In the genomic region with DNA sequence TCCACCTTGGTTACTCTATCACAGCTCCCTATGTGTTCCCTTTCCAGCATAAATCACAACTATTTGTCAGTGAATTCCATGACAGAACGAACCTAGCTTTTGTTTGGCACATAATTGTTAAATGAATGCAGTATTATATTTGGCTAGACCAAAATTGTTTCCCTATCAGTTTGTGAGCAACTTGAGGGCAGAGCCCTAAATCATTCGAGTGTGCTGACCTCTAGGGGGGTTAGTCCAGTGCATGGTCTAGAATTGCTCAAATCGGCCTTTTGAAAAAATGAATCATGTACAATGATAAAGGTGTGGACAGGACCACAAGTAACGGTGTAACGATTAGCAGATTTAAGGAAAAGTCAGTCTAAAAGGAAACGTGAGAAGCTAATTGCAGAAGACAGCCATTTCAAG, we compare ENCODE assay signal across 8 cellular contexts. TPM values are rescaled to one million over a fixed set of nuclear protein-coding genes. Genes with fewer than 3 reads are reported as not detected.
A peak's percentile ranks its signal among the peaks of the same experiment; 100 is the strongest.
DNase-seq lines count a peak whose midpoint lies in the region; ATAC-seq, FAIRE-seq and TF ChIP-seq lines count a peak whose summit lies in the region.

No MANE protein-coding gene starts in this region.

- DNase-seq in AG04450 (ENCODE audit: low read depth, low spot score) (no peak), chondrocyte (ENCODE audit: low spot score) (no peak), HK-2 (ENCODE audit: unreplicated experiment) (no peak), small intestine (no peak)
- no peak for DNase-seq in Jurkat, Clone E6-1 (ENCODE audit: low read depth, low spot score)
- DNase-seq in naive thymus-derived CD8-positive, alpha-beta T cell: no peak
- no peak for DNase-seq in stimulated activated CD4-positive, alpha-beta T cell treated with anti-CD3 and anti-CD28 coated beads, Interleukin-1b, Interleukin-23, amount 100 ng/mL, for 48 hours

- 51 to 72% (median 55%) methylated on average over 6 of the region's 6 CpGs for WGBS in small intestine, 3 donors

- ATAC-seq in naive thymus-derived CD8-positive, alpha-beta T cell: no peak
- no peak for ATAC-seq in HG02763 (IDR thresholded peaks at IDR 0.05; ENCODE audit: unreplicated experiment)

- H3K4me3 ChIP-seq in AG04450 (ENCODE audit: low read depth, low read length): peak overlapping the region; percentile 93; the same call in 1 of the 2 replicates
- peak overlapping the region; percentile 27 for H3K4me3 ChIP-seq in Jurkat, Clone E6-1 (ENCODE audit: low read length)
- H3K4me3 ChIP-seq in small intestine (ENCODE audit: low read depth in 1 of 2, low read length in 2 of 2): no peak overlapping the region

- no peaks in the 10 kb centered on the region for H3K27me3 Mint-ChIP-seq in chondrocyte (ENCODE audit: low read depth)
- H3K27me3 Mint-ChIP-seq in naive thymus-derived CD8-positive, alpha-beta T cell: peaks cover 1 to 8% (median 5%) of the 10 kb centered on the region in 5 donors

- TF ChIP-seq CTCF in AG04450 (IDR thresholded peaks at IDR 0.05; ENCODE audit: low read depth, low read length): no peak
- TF ChIP-seq CTCF in chondrocyte (IDR thresholded peaks at IDR 0.05): no peak

- H3K27ac Mint-ChIP-seq in chondrocyte (ENCODE audit: unreplicated experiment): peak overlapping the region; percentile 89
- H3K27ac Mint-ChIP-seq in naive thymus-derived CD8-positive, alpha-beta T cell: peak overlapping the region; percentile 90 to 99 (median 96)

- H3K36me3 Mint-ChIP-seq in chondrocyte (ENCODE audit: low read depth): peaks cover 1% of the 10 kb centered on the region
- H3K36me3 Mint-ChIP-seq in naive thymus-derived CD8-positive, alpha-beta T cell: peaks cover 1 to 6% (median 5%) of the 10 kb centered on the region in 3 donors

- POLR2A ChIA-PET in AG04450 (lab: Yijun Ruan, JAX): interaction anchor here (0.9 to 1.7 kb wide), 6 partner anchors 13 to 316 kb away, joined by 3 to 15 read pairs (median 4); a partner anchor contains a TSS
- POLR2A ChIA-PET in naive thymus-derived CD8-positive, alpha-beta T cell (lab: Charles Lee): interaction anchor here (0.7 to 3.3 kb wide), 10 partner anchors 24 to 604 kb away, joined by 3 to 18 read pairs (median 4); a partner anchor contains a TSS

- peaks cover 12% of the 10 kb centered on the region for H3K9me3 Mint-ChIP-seq in chondrocyte (ENCODE audit: low read depth)
- peaks cover 2 to 14% (median 9%) of the 10 kb centered on the region in 9 donors for H3K9me3 Mint-ChIP-seq in naive thymus-derived CD8-positive, alpha-beta T cell

- no peaks in the 10 kb centered on the region for H3K27me3 ChIP-seq in AG04450 (ENCODE audit: control insufficient read depth, insufficient read depth, low read length)
- H3K27me3 ChIP-seq in small intestine (ENCODE audit: control insufficient read depth in 2 of 2, insufficient read depth in 2 of 2, low read length in 2 of 2): no peaks in the 10 kb centered on the region

- peaks cover 46% of the 10 kb centered on the region for H3K4me1 Mint-ChIP-seq in chondrocyte (ENCODE audit: low read depth)
- H3K4me1 Mint-ChIP-seq in naive thymus-derived CD8-positive, alpha-beta T cell: peaks cover 13 to 41% (median 36%) of the 10 kb centered on the region in 4 donors

- peak overlapping the region; percentile 85 for H3K4me3 Mint-ChIP-seq in chondrocyte (ENCODE audit: unreplicated experiment)
- peak overlapping the region; percentile 87 to 97 (median 92) for H3K4me3 Mint-ChIP-seq in naive thymus-derived CD8-positive, alpha-beta T cell

- H3K27ac ChIP-seq in AG04450 (ENCODE audit: low read depth, low read length) (no peak overlapping the region), small intestine (ENCODE audit: low read depth in 1 of 2, low read length in 1 of 2) (peak overlapping the region in 1 of 2 donors; percentile 93)

- H3K9me3 ChIP-seq in AG04450 (ENCODE audit: control insufficient read depth, insufficient read depth, low read length): peaks cover 6% of the 10 kb centered on the region; the same call in 1 of the 2 replicates
- no peaks in the 10 kb centered on the region for H3K9me3 ChIP-seq in small intestine (ENCODE audit: control insufficient read depth, low read depth)

- no peaks in the 10 kb centered on the region for H3K36me3 ChIP-seq in small intestine (ENCODE audit: control insufficient read depth in 2 of 2, insufficient read depth in 2 of 2, low read length in 2 of 2)

- CTCF ChIA-PET in AG04450 (lab: Charles Lee): no interaction called here

- peaks cover 0 to 4% of the 10 kb centered on the region in 2 donors for H3K4me1 ChIP-seq in small intestine (ENCODE audit: control insufficient read depth in 2 of 2, insufficient read depth in 1 of 2, low read depth in 1 of 2, low read length in 1 of 2)

- no peak for FAIRE-seq in small intestine (lab: Jason Lieb, UNC)

RNA-seq across cellular contexts. Expression of a gene that starts 0.5 kb away (rescaled TPM):
- polyA plus RNA-seq in AG04450 (2011; rRNA removed) (27.7 and 34.5 TPM in 2 replicates), small intestine (10 to 100 TPM; 14.4 to 23.5 (median 19.9) TPM)
- polyA minus RNA-seq in AG04450 (2011; rRNA and poly(A)+ RNA removed): 13.0 and 16.0 TPM in 2 replicates
- polyA plus RNA-seq in Jurkat, Clone E6-1 (2012; ENCODE audit: insufficient read depth, insufficient read length): 19.4 TPM
- total RNA-seq in chondrocyte: 32.0 to 45.2 TPM (median 44.1 TPM) in 3 replicates
- 10 to 100 TPM; 13.9 to 15.4 TPM for total RNA-seq in naive thymus-derived CD8-positive, alpha-beta T cell
- polyA plus RNA-seq in naive thymus-derived CD8-positive, alpha-beta T cell: 10 to 100 TPM; 14.7 to 21.3 (median 16.7) TPM

Comparison
In these comparisons a context has a peak if more than half of its experiments do, and no peak if none do; other contexts are left out.
1. H3K4me3 ChIP-seq: peak in AG04450 (single experiment) and Jurkat, Clone E6-1 (single experiment); none in small intestine (0 of 2).